In genomic region chr4:81466841-81467671, GRCh38 we compare ENCODE assay signal across 8 cellular contexts. TPM values are rescaled to one million over a fixed set of nuclear protein-coding genes. Genes with fewer than 3 reads are reported as not detected.
DNase-seq lines count a peak whose midpoint lies in the region; ATAC-seq, FAIRE-seq and TF ChIP-seq lines count a peak whose summit lies in the region.

No MANE protein-coding gene starts in this region.

- peak; percentile 96 for TF ChIP-seq CTCF in AG04450 (IDR thresholded peaks at IDR 0.05; ENCODE audit: low read depth, low read length)

- TF ChIP-seq POLR2A in GM12892 (IDR thresholded peaks at IDR 0.05; ENCODE audit: low read depth, low read length), result no peak

- POLR2A ChIA-PET in AG04450 (lab: Yijun Ruan, JAX), result no interaction called here

- H3K9me3 Mint-ChIP-seq in stimulated activated effector memory CD8-positive, alpha-beta T cell treated with anti-CD3 and anti-CD28 coated beads, Interleukin-12 subunit alpha, Interleukin-12 subunit beta, amount 100 ng/mL, for 72 hours, result no peaks in the 10 kb centered on the region

- H3K9me3 ChIP-seq in AG04450 (ENCODE audit: control insufficient read depth, insufficient read depth, low read length), result no peaks in the 10 kb centered on the region

- DNase-seq in AG04450 (ENCODE audit: low read depth, low spot score), result peak; percentile 32
- DNase-seq in GM12892 (ENCODE audit: insufficient read length), result no peak
- DNase-seq in NCI-H345 (lab: John Stamatoyannopoulos, UW), result peak; percentile 72
- peak; percentile 64 to 82 for DNase-seq in activated CD4-positive, alpha-beta T cell treated with anti-CD3 and anti-CD28 coated beads for 4 hours
- peak; percentile 56 for DNase-seq in ecto neural progenitor cell (ENCODE audit: low spot score)
- peak; percentile 89 for DNase-seq in midbrain (lab: John Stamatoyannopoulos, UW)
- DNase-seq in stimulated activated effector memory CD8-positive, alpha-beta T cell treated with anti-CD3 and anti-CD28 coated beads, Interleukin-12 subunit alpha, Interleukin-12 subunit beta, amount 100 ng/mL, for 72 hours (ENCODE audit: low spot score in 2 of 2), result peak; percentile 62 to 86

- H3K27ac Mint-ChIP-seq in stimulated activated effector memory CD8-positive, alpha-beta T cell treated with anti-CD3 and anti-CD28 coated beads, Interleukin-12 subunit alpha, Interleukin-12 subunit beta, amount 100 ng/mL, for 72 hours, result no peak overlapping the region

- no peak overlapping the region for H3K27ac ChIP-seq in AG04450 (ENCODE audit: low read depth, low read length)

- H3K36me3 Mint-ChIP-seq in stimulated activated effector memory CD8-positive, alpha-beta T cell treated with anti-CD3 and anti-CD28 coated beads, Interleukin-12 subunit alpha, Interleukin-12 subunit beta, amount 100 ng/mL, for 72 hours, result peaks cover 12% of the 10 kb centered on the region

- peaks cover 32% of the 10 kb centered on the region for H3K4me1 Mint-ChIP-seq in stimulated activated effector memory CD8-positive, alpha-beta T cell treated with anti-CD3 and anti-CD28 coated beads, Interleukin-12 subunit alpha, Interleukin-12 subunit beta, amount 100 ng/mL, for 72 hours

- H3K4me3 Mint-ChIP-seq in stimulated activated effector memory CD8-positive, alpha-beta T cell treated with anti-CD3 and anti-CD28 coated beads, Interleukin-12 subunit alpha, Interleukin-12 subunit beta, amount 100 ng/mL, for 72 hours, result no peak overlapping the region

- no peak for ATAC-seq in stimulated activated effector memory CD8-positive, alpha-beta T cell treated with anti-CD3 and anti-CD28 coated beads, Interleukin-12 subunit alpha, Interleukin-12 subunit beta, amount 100 ng/mL, for 72 hours
- ATAC-seq in HG02870 (IDR thresholded peaks at IDR 0.05; ENCODE audit: unreplicated experiment), result no peak

- peaks cover 18% of the 10 kb centered on the region for H3K27me3 ChIP-seq in AG04450 (ENCODE audit: control insufficient read depth, insufficient read depth, low read length)

- peak; percentile 96 for FAIRE-seq in GM12892 (lab: Jason Lieb, UNC)

- CTCF ChIA-PET in AG04450 (lab: Charles Lee), result interaction anchor here (0.6 to 4.2 kb wide), 49 partner anchors 9 to 1888 kb away, joined by 3 to 48 read pairs (median 4); no protein-coding TSS in a partner anchor

- no peak overlapping the region for H3K4me3 ChIP-seq in AG04450 (ENCODE audit: low read depth, low read length)

RNA-seq across cellular contexts. Expression of gene RASGEF1B, which starts 4.7 kb away (rescaled TPM):
- polyA plus RNA-seq in AG04450 (2011; rRNA removed), result 0.04 TPM in 1 of 2 replicates, not detected in the other
- 0.17 TPM in 1 of 2 replicates, not detected in the other for polyA minus RNA-seq in AG04450 (2011; rRNA and poly(A)+ RNA removed)
- not detected for polyA plus RNA-seq in GM12892 (2012; ENCODE audit: missing spikeins)
